Comparison of ENCODE assay signal across 18 cellular contexts in genomic region chr20:17584684-17585083, GRCh38.
"Had no signal": no experiment of that assay in that cellular context is flagged by ENCODE, and none has a peak within 500 bp of the region (broad histone marks: within the 10 kb centered on the region; RNA-seq: fewer than 3 reads in every experiment).

No MANE protein-coding gene starts in this region.

- H3K36me3 Mint-ChIP-seq: immature natural killer cell had no signal

- H3K9me3 Mint-ChIP-seq: activated naive CD4-positive, alpha-beta T cell treated with anti-CD3 and anti-CD28 coated beads, Interleukin-2, amount 50 U/mL, for 24 hours; dendritic cell treated with granulocyte-macrophage colony-stimulating factor and Interleukin-4, amounts not matched to agents 40 ng/mL and 50 ng/mL, for 4 days; immature natural killer cell had no signal

- H3K9me3 ChIP-seq: adrenal gland, pancreas had no signal

- H3K4me3 ChIP-seq: adrenal gland, pancreas had no signal

- H3K27me3 ChIP-seq: adrenal gland, pancreas had no signal

- H3K27me3 Mint-ChIP-seq: activated naive CD4-positive, alpha-beta T cell treated with anti-CD3 and anti-CD28 coated beads, Interleukin-2, amount 50 U/mL, for 24 hours; dendritic cell treated with granulocyte-macrophage colony-stimulating factor and Interleukin-4, amounts not matched to agents 40 ng/mL and 50 ng/mL, for 4 days had no signal

- H3K27ac Mint-ChIP-seq: activated naive CD4-positive, alpha-beta T cell treated with anti-CD3 and anti-CD28 coated beads, Interleukin-2, amount 50 U/mL, for 24 hours; dendritic cell treated with granulocyte-macrophage colony-stimulating factor and Interleukin-4, amounts not matched to agents 40 ng/mL and 50 ng/mL, for 4 days had no signal

- H3K36me3 ChIP-seq: adrenal gland, pancreas had no signal

- ATAC-seq: SK-N-SH treated with all-trans-retinoic acid at 6 μM for 48 hours had no signal

- DNase-seq: activated CD4-positive, alpha-beta T cell treated with anti-CD3 and anti-CD28 coated beads for 1 hour; activated CD4-positive, alpha-beta T cell treated with anti-CD3 and anti-CD28 coated beads, Interleukin-2, amount 50 U/mL, for 4 hours; activated T-cell treated with anti-CD3 and anti-CD28 coated beads for 4 hours; adrenal gland; caudate nucleus; effector memory CD4-positive, alpha-beta T cell; foreskin melanocyte; head of caudate nucleus; immature natural killer cell; mesenchymal stem cell; pancreas; stimulated activated CD4-positive, alpha-beta T cell treated with anti-CD3 and anti-CD28 coated beads, Interleukin-15, amount 100 ng/mL, for 24 hours; stimulated activated CD4-positive, alpha-beta T cell treated with anti-CD3 and anti-CD28 coated beads, Interleukin-4, amount 100 ng/mL, for 1 hour; stimulated activated naive CD4-positive, alpha-beta T cell treated with Interleukin-2 at 50 U/mL for 16 hours; T-helper 1 cell had no signal

- H3K4me3 Mint-ChIP-seq: activated naive CD4-positive, alpha-beta T cell treated with anti-CD3 and anti-CD28 coated beads, Interleukin-2, amount 50 U/mL, for 24 hours; dendritic cell treated with granulocyte-macrophage colony-stimulating factor and Interleukin-4, amounts not matched to agents 40 ng/mL and 50 ng/mL, for 4 days; immature natural killer cell had no signal

- H3K27ac ChIP-seq: adrenal gland, pancreas had no signal
